ENCODE assay signal across 15 cellular contexts in the genomic region with DNA sequence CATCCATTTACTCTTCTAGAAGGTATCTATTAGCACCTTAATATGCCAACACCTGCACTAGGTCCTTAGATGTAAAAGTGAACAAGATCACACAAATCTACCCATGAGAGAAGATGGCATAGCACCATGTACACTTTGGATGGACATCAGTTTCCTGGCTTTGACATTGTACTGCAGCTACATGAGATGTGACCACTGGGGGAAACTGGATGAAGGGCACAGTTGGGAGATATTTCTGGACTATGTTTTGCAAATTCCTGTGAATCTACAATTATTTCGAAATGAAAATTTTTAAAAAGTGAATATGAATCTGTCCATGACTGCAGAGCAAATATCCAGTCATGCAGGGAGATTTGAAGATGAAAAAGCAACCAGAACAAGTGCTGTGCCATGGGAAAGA.
A peak's percentile ranks its signal among the peaks of the same experiment; 100 is the strongest.
DNase-seq lines count a peak whose midpoint lies in the region; ATAC-seq and TF ChIP-seq lines count a peak whose summit lies in the region.
"Had no signal": no experiment of that assay in that cellular context is flagged by ENCODE, and none has a peak within 500 bp of the region (broad histone marks: within the 10 kb centered on the region; RNA-seq: fewer than 3 reads in every experiment).

No MANE protein-coding gene starts in this region.

- peaks cover 74% of the 10 kb centered on the region for H3K36me3 Mint-ChIP-seq in activated naive CD8-positive, alpha-beta T cell treated with anti-CD3 and anti-CD28 coated beads, Interleukin-2, amount 50 U/mL, for 24 hours (ENCODE audit: low read depth)
- H3K36me3 Mint-ChIP-seq in activated naive CD8-positive, alpha-beta T cell treated with anti-CD3 and anti-CD28 coated beads for 36 hours = peaks cover 80% of the 10 kb centered on the region
- H3K36me3 Mint-ChIP-seq in immature natural killer cell = peaks cover 64 to 66% (median 64%) of the 10 kb centered on the region in 3 donors
- H3K36me3 Mint-ChIP-seq in Calu3 (ENCODE audit: insufficient read depth, unreplicated experiment) = no peaks in the 10 kb centered on the region
- H3K36me3 Mint-ChIP-seq: IgD-negative memory B cell had no signal

- BruUV-seq in Calu3 (replicated peaks; lab: Mats Ljungman, UMichigan) = no TSS peak

- ATAC-seq in activated naive CD8-positive, alpha-beta T cell treated with anti-CD3 and anti-CD28 coated beads, Interleukin-2, amount 50 U/mL, for 24 hours = no peak
- ATAC-seq in GM21737 (IDR thresholded peaks at IDR 0.05; ENCODE audit: unreplicated experiment) = no peak
- ATAC-seq: A549 had no signal

- POLR2A ChIA-PET in HEK293 (lab: Yijun Ruan, JAX) = no interaction called here

- intact Hi-C loops in Calu3 (cut with micrococcal nuclease; ENCODE audit: unreplicated experiment) = no loop called here

- peak overlapping the region; percentile 20 for H3K27ac Mint-ChIP-seq in activated naive CD8-positive, alpha-beta T cell treated with anti-CD3 and anti-CD28 coated beads, Interleukin-2, amount 50 U/mL, for 24 hours
- no peak overlapping the region for H3K27ac Mint-ChIP-seq in activated naive CD8-positive, alpha-beta T cell treated with anti-CD3 and anti-CD28 coated beads for 36 hours
- H3K27ac Mint-ChIP-seq in immature natural killer cell (peak overlapping the region; percentile 15 to 56 (median 42)), Calu3 (ENCODE audit: unreplicated experiment) (no peak overlapping the region)
- H3K27ac Mint-ChIP-seq: H9, IgD-negative memory B cell had no signal

- H3K4me3 Mint-ChIP-seq in activated naive CD8-positive, alpha-beta T cell treated with anti-CD3 and anti-CD28 coated beads, Interleukin-2, amount 50 U/mL, for 24 hours = no peak overlapping the region
- H3K4me3 Mint-ChIP-seq in activated naive CD8-positive, alpha-beta T cell treated with anti-CD3 and anti-CD28 coated beads for 36 hours = no peak overlapping the region
- H3K4me3 Mint-ChIP-seq in immature natural killer cell (no peak overlapping the region), Calu3 (ENCODE audit: low read depth, unreplicated experiment) (no peak overlapping the region)
- H3K4me3 Mint-ChIP-seq: H9, IgD-negative memory B cell had no signal

- CTCF ChIA-PET in HEK293 (lab: Yijun Ruan, JAX) = interaction anchor here (1.0 kb wide), 1 partner anchor 212 kb away, joined by 8 read pairs; no protein-coding TSS in a partner anchor
- CTCF ChIA-PET in Calu3 (lab: Charles Lee) = no interaction called here

- H3K4me1 Mint-ChIP-seq in activated naive CD8-positive, alpha-beta T cell treated with anti-CD3 and anti-CD28 coated beads, Interleukin-2, amount 50 U/mL, for 24 hours = peaks cover 12% of the 10 kb centered on the region
- H3K4me1 Mint-ChIP-seq in activated naive CD8-positive, alpha-beta T cell treated with anti-CD3 and anti-CD28 coated beads for 36 hours = peaks cover 18% of the 10 kb centered on the region
- peaks cover 6 to 35% of the 10 kb centered on the region in 2 donors for H3K4me1 Mint-ChIP-seq in immature natural killer cell
- no peaks in the 10 kb centered on the region for H3K4me1 Mint-ChIP-seq in Calu3 (ENCODE audit: low read depth, unreplicated experiment)
- H3K4me1 Mint-ChIP-seq: H9 had no signal

- H3K4me3 ChIP-seq in HEK293 (ENCODE audit: low read depth, low read length) = no peak overlapping the region
- H3K4me3 ChIP-seq: A549, GM12878 had no signal

- H3K27ac ChIP-seq in HEK293 (ENCODE audit: extremely low read depth, low read depth, low read length) = no peak overlapping the region
- H3K27ac ChIP-seq: A549, C4-2B had no signal

- no peaks in the 10 kb centered on the region; a peak in 1 of 3 replicates for H3K36me3 ChIP-seq in HEK293 (ENCODE audit: control insufficient read depth in 2 of 2, insufficient read depth in 1 of 2, low read length in 2 of 2)
- H3K36me3 ChIP-seq: BE2C had no signal

- no peak for TF ChIP-seq CTCF in HEK293 (tag by site-specific recombination; IDR thresholded peaks at IDR 0.05)
- no peak for TF ChIP-seq CTCF in Calu3 (IDR thresholded peaks at IDR 0.05; ENCODE audit: unreplicated experiment)

- no peak for DNase-seq in activated naive CD8-positive, alpha-beta T cell treated with anti-CD3 and anti-CD28 coated beads, Interleukin-2, amount 50 U/mL, for 24 hours
- DNase-seq in activated naive CD8-positive, alpha-beta T cell treated with anti-CD3 and anti-CD28 coated beads for 36 hours = no peak
- no peak for DNase-seq in immature natural killer cell
- no peak for DNase-seq in NCI-H226
- no peak for DNase-seq in Calu3
- DNase-seq: BE2C, DMS79, GOT3, H9 had no signal

- H3K27me3 Mint-ChIP-seq in activated naive CD8-positive, alpha-beta T cell treated with anti-CD3 and anti-CD28 coated beads, Interleukin-2, amount 50 U/mL, for 24 hours = no peaks in the 10 kb centered on the region
- H3K27me3 Mint-ChIP-seq in activated naive CD8-positive, alpha-beta T cell treated with anti-CD3 and anti-CD28 coated beads for 36 hours = no peaks in the 10 kb centered on the region
- H3K27me3 Mint-ChIP-seq in immature natural killer cell (ENCODE audit: low read depth in 3 of 3) = peaks cover 0 to 7% (median 5%) of the 10 kb centered on the region in 3 donors
- peaks cover 42% of the 10 kb centered on the region for H3K27me3 Mint-ChIP-seq in Calu3 (ENCODE audit: unreplicated experiment)
- H3K27me3 Mint-ChIP-seq: IgD-negative memory B cell had no signal

- H3K4me1 ChIP-seq in HEK293 (ENCODE audit: control insufficient read depth, insufficient read depth, low read length) = no peaks in the 10 kb centered on the region
- H3K4me1 ChIP-seq: A549, BE2C had no signal

- peaks cover 6% of the 10 kb centered on the region for H3K9me3 Mint-ChIP-seq in activated naive CD8-positive, alpha-beta T cell treated with anti-CD3 and anti-CD28 coated beads, Interleukin-2, amount 50 U/mL, for 24 hours
- H3K9me3 Mint-ChIP-seq in activated naive CD8-positive, alpha-beta T cell treated with anti-CD3 and anti-CD28 coated beads for 36 hours = peaks cover 7% of the 10 kb centered on the region
- H3K9me3 Mint-ChIP-seq in immature natural killer cell (no peaks in the 10 kb centered on the region), Calu3 (ENCODE audit: low read depth, unreplicated experiment) (peaks cover 3% of the 10 kb centered on the region)

- H3K9me3 ChIP-seq in HEK293 (ENCODE audit: control insufficient read depth, insufficient read depth, low read depth, low read length) = no peaks in the 10 kb centered on the region
- H3K9me3 ChIP-seq: A549, BE2C had no signal

TF ChIP-seq in HEK293, 187 proteins besides CTCF, POLR2A, EP300 and RAD21:
- TF ChIP-seq ZNF529 (tag by site-specific recombination; IDR thresholded peaks at IDR 0.05; ENCODE audit: insufficient replicate concordance) (peak; percentile 98), ZNF311 (tag by site-specific recombination; IDR thresholded peaks at IDR 0.05; ENCODE audit: borderline replicate concordance) (no peak)
TF ChIP-seq in HEK293: peak in this region for 1.

Comparison
In these comparisons a context has a peak if more than half of its experiments do, and no peak if none do; other contexts are left out.
1. H3K27ac Mint-ChIP-seq: peak in activated naive CD8-positive, alpha-beta T cell treated with anti-CD3 and anti-CD28 coated beads, Interleukin-2, amount 50 U/mL, for 24 hours (single experiment) and immature natural killer cell (6 of 6); none in activated naive CD8-positive, alpha-beta T cell treated with anti-CD3 and anti-CD28 coated beads for 36 hours (single experiment) and Calu3 (single experiment).